In genomic region chr7:42931447-42931833, GRCh38 we compare ENCODE assay signal across 8 cellular contexts. TPM values are rescaled to one million over a fixed set of nuclear protein-coding genes. Genes with fewer than 3 reads are reported as not detected.
DNase-seq lines count a peak whose midpoint lies in the region; ATAC-seq and TF ChIP-seq lines count a peak whose summit lies in the region.

No MANE protein-coding gene starts in this region.

- TF ChIP-seq CTCF in C4-2B (conservative IDR thresholded peaks at IDR 0.05) (no peak), choroid plexus epithelial cell (conservative IDR thresholded peaks at IDR 0.05; ENCODE audit: low read depth, low read length) (no peak), natural killer cell (IDR thresholded peaks at IDR 0.05) (no peak)

- H3K4me3 Mint-ChIP-seq in natural killer cell = peak overlapping the region; percentile 100

- DNase-seq in M059J (ENCODE audit: low read depth) (peak; percentile 44), choroid plexus epithelial cell (ENCODE audit: low read depth) (peak; percentile 42), natural killer cell (no peak), UCSD-AML1 (lab: John Stamatoyannopoulos, UW; ENCODE audit: unreplicated experiment) (no peak)

- peak overlapping the region; percentile 62 for H3K4me3 ChIP-seq in choroid plexus epithelial cell (ENCODE audit: low read depth, low read length)

- peak overlapping the region; percentile 98 to 99 for H3K27ac Mint-ChIP-seq in natural killer cell

- peaks cover 6% of the 10 kb centered on the region for H3K36me3 Mint-ChIP-seq in natural killer cell

- intact Hi-C loops in natural killer cell (cut with micrococcal nuclease) = no loop called here

- H3K27me3 Mint-ChIP-seq in natural killer cell (ENCODE audit: low read depth in 2 of 2) = no peaks in the 10 kb centered on the region

- H3K9me3 Mint-ChIP-seq in natural killer cell = no peaks in the 10 kb centered on the region

- peaks cover 36 to 54% of the 10 kb centered on the region in 2 donors for H3K4me1 Mint-ChIP-seq in natural killer cell

- H3K27ac ChIP-seq in C4-2B = peak overlapping the region; percentile 88

- no peak for ATAC-seq in natural killer cell
- no peak for ATAC-seq in GM21786 (IDR thresholded peaks at IDR 0.05; ENCODE audit: unreplicated experiment)
- ATAC-seq in HG03571 (IDR thresholded peaks at IDR 0.05; ENCODE audit: unreplicated experiment) = no peak
- no peak for ATAC-seq in GM19328 (IDR thresholded peaks at IDR 0.05; ENCODE audit: unreplicated experiment)

RNA-seq across cellular contexts. Expression of gene PSMA2, which starts 0.5 kb away (rescaled TPM):
- total RNA-seq in M059J (2014; rRNA removed; shearing (Covaris generic)) = 306 and 309 TPM in 2 replicates
- total RNA-seq in natural killer cell = 10 to 100 TPM; 46.5 to 55.6 (median 48.3) TPM

RNA-seq across cellular contexts. Expression of gene MRPL32, which starts 0.7 kb away (rescaled TPM):
- total RNA-seq in M059J (2014; rRNA removed; shearing (Covaris generic)) = 76.2 and 89.5 TPM in 2 replicates
- 10 to 100 TPM; 22.5 to 36.9 (median 32.6) TPM for total RNA-seq in natural killer cell

RNA-seq across cellular contexts. Expression of gene C7orf25, which starts 19.6 kb away (rescaled TPM):
- total RNA-seq in M059J (2014; rRNA removed; shearing (Covaris generic)) = 8.2 and 15.5 TPM in 2 replicates
- total RNA-seq in natural killer cell = 1 to 10 TPM; 3.9 to 5.2 (median 5.1) TPM

Comparison
In these comparisons a context has a peak if more than half of its experiments do, and no peak if none do; other contexts are left out.
1. DNase-seq: peak in M059J (single experiment) and choroid plexus epithelial cell (single experiment); none in natural killer cell (single experiment) and UCSD-AML1 (single experiment).